In the genomic region with DNA sequence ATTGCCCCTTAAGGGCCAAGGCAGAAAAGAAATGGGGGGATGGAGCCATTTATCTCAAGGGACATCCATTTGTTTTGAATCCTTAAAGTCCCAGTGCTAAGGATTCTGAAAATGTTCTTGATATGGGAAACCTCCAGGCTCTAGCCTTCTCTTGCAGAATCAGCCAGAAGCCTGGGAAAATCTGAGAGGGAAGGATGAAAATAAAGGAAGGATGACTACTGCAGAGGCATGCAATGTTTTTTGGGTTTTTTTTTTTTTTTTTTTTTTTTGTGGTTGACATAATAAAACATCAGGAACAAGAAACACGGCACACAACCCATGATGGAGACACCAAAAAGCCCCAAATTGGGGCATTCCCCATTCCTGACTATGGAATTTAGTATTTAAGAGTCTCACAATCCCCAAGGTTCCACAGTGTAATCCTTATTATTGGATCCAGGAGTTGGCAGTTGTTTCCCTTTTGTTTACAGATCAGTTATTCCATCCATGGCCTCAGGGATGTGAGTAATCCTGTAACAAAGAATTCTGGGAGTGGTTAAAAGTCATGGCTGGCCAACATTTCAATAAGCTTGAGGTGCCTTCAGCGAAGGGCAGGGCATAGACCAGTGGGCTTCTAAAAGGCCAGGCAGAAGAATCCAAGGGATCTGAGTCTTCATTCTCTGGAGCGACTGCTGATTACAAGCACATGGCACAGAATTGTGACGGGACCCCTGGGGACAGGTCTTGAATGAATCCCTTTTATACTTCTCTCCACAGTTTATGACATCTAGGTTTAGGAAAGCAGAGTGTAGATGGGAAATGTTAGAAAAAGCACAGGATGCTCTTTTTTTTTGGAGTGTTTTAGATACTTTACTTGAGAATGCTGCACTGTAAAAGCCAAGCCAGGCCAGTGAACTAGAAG, we compare ENCODE assay signal across 11 cellular contexts.
DNase-seq lines count a peak whose midpoint lies in the region; ATAC-seq lines count a peak whose summit lies in the region.
"Had no signal": no experiment of that assay in that cellular context is flagged by ENCODE, and none has a peak within 500 bp of the region (broad histone marks: within the 10 kb centered on the region; RNA-seq: fewer than 3 reads in every experiment).

No MANE protein-coding gene starts in this region.

- DNase-seq in EL (peak; percentile 81), NCI-H82 treated with DMSO at 0.1 percent for 48 hours (lab: John Stamatoyannopoulos, UW; ENCODE audit: unreplicated experiment) (peak; percentile 73), renal cortical epithelial cell (ENCODE audit: low read depth) (peak; percentile 92), NCI-H510A (lab: John Stamatoyannopoulos, UW) (no peak), HUDEP-2 (lab: John Stamatoyannopoulos, UW; ENCODE audit: unreplicated experiment in 76 of 76) (no peak)
- DNase-seq: activated naive CD4-positive, alpha-beta T cell treated with anti-CD3 and anti-CD28 coated beads, Interleukin-2, amount 50 U/mL, for 16 hours; NCI-H748 treated with DMSO at 0.1 percent for 48 hours had no signal

- peak; percentile 71 for ATAC-seq in esophagus mucosa
- no peak for ATAC-seq in HG02885 (IDR thresholded peaks at IDR 0.05; ENCODE audit: poor library complexity, unreplicated experiment)
- no peak for ATAC-seq in HG03442 (IDR thresholded peaks at IDR 0.05; ENCODE audit: unreplicated experiment)
- ATAC-seq: HepG2 had no signal

Comparison
In these comparisons a context has a peak if more than half of its experiments do, and no peak if none do; other contexts are left out.
1. DNase-seq: peak in EL (single experiment), NCI-H82 treated with DMSO at 0.1 percent for 48 hours (single experiment) and renal cortical epithelial cell (single experiment); none in NCI-H510A (single experiment) and HUDEP-2 (0 of 76).